In the genomic region with DNA sequence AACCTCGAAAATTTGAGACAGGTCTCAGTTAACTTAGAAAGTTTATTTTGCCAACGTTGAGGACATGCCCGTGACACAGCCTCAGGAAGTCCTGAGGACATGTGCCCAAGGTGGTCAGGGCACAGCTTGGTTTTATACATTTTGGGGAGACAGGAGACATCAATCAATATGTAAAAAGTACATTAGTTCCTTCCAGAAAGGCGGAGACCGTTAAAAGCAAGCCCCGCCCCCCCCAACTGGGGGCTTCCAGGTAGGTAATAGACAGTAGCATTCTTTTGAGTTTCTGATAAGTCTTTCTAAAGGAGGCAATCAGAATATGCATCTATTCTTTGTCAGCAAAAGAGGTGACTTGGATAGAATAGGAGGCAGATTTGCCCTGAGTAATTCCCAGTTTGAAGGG, we compare ENCODE assay signal across 8 cellular contexts. TPM values are rescaled to one million over a fixed set of nuclear protein-coding genes. Genes with fewer than 3 reads are reported as not detected.
DNase-seq lines count a peak whose midpoint lies in the region; ATAC-seq and TF ChIP-seq lines count a peak whose summit lies in the region.

No MANE protein-coding gene starts in this region.

- no peaks in the 10 kb centered on the region for H3K27me3 ChIP-seq in BE2C
- H3K27me3 ChIP-seq in naive thymus-derived CD4-positive, alpha-beta T cell (ENCODE audit: control insufficient read depth in 2 of 2, insufficient read depth in 2 of 2, low read length in 2 of 2), result no peaks in the 10 kb centered on the region

- H3K4me1 ChIP-seq in BE2C, result no peaks in the 10 kb centered on the region; the same call in 1 of the 2 replicates
- peaks cover 6 to 7% of the 10 kb centered on the region in 2 donors for H3K4me1 ChIP-seq in naive thymus-derived CD4-positive, alpha-beta T cell (ENCODE audit: control insufficient read depth in 2 of 2, insufficient read depth in 2 of 2, low read length in 2 of 2)

- ATAC-seq in GM19463 (IDR thresholded peaks at IDR 0.05; ENCODE audit: unreplicated experiment), result peak; percentile 1
- ATAC-seq in naive thymus-derived CD4-positive, alpha-beta T cell, result peak; percentile 1

- CTCF ChIA-PET in naive thymus-derived CD4-positive, alpha-beta T cell (lab: Charles Lee), result interaction anchor here (1.0 to 1.5 kb wide), 5 partner anchors 9 to 22 kb away, joined by 3 to 6 read pairs (median 3); no protein-coding TSS in a partner anchor

- DNase-seq in BE2C, result no peak
- no peak for DNase-seq in coronary artery (ENCODE audit: low spot score)
- DNase-seq in naive thymus-derived CD4-positive, alpha-beta T cell, result no peak
- DNase-seq in anterior cingulate cortex (lab: John Stamatoyannopoulos, UW), result no peak
- DNase-seq in NK-92 treated with Interleukin-12 subunit alpha and Interleukin-12 subunit beta, amount 100 ng/mL, for 24 hours (lab: John Stamatoyannopoulos, UW), result no peak
- DNase-seq in NCI-H1092 (lab: John Stamatoyannopoulos, UW), result no peak

- peaks cover 3 to 28% (median 8%) of the 10 kb centered on the region in 5 donors for H3K36me3 Mint-ChIP-seq in naive thymus-derived CD4-positive, alpha-beta T cell

- H3K36me3 ChIP-seq in BE2C (no peaks in the 10 kb centered on the region), KOPT-K1 (ENCODE audit: insufficient read depth, low read length) (peaks cover 14% of the 10 kb centered on the region)
- H3K36me3 ChIP-seq in naive thymus-derived CD4-positive, alpha-beta T cell (ENCODE audit: control insufficient read depth in 2 of 3, insufficient read depth in 3 of 3, low read length in 3 of 3), result peaks cover 0 to 4% (median 0%) of the 10 kb centered on the region in 3 experiments

- peak overlapping the region; percentile 86 to 97 (median 93) for H3K27ac Mint-ChIP-seq in naive thymus-derived CD4-positive, alpha-beta T cell

- POLR2A ChIA-PET in naive thymus-derived CD4-positive, alpha-beta T cell (lab: Charles Lee), result interaction anchor here (0.5 to 1.9 kb wide), 10 partner anchors 9 to 1200 kb away, joined by 3 to 6 read pairs (median 4); a partner anchor contains a TSS

- TF ChIP-seq CTCF in BE2C (IDR thresholded peaks at IDR 0.05; ENCODE audit: low read depth, low read length) (no peak), coronary artery (IDR thresholded peaks at IDR 0.05) (no peak)

- intact Hi-C loops in naive thymus-derived CD4-positive, alpha-beta T cell (cut with micrococcal nuclease), result loop anchor here (5.0 kb wide), 2 partner anchors 1117 to 1377 kb away; no protein-coding TSS in a partner anchor

- H3K4me3 ChIP-seq in BE2C (ENCODE audit: low read depth, low read length) (peak overlapping the region; percentile 73), coronary artery (peak overlapping the region; percentile 84)
- peak overlapping the region; percentile 88 for H3K4me3 ChIP-seq in naive thymus-derived CD4-positive, alpha-beta T cell (ENCODE audit: low read length)

- H3K4me3 Mint-ChIP-seq in naive thymus-derived CD4-positive, alpha-beta T cell, result peak overlapping the region; percentile 93 to 99 (median 96)

- H3K9me3 Mint-ChIP-seq in naive thymus-derived CD4-positive, alpha-beta T cell, result peaks cover 0 to 2% (median 0%) of the 10 kb centered on the region in 11 donors

- peak overlapping the region; percentile 66 for H3K27ac ChIP-seq in KOPT-K1 (ENCODE audit: low read depth, low read length, poor library complexity, severe bottlenecking)
- peak overlapping the region; percentile 72 to 86 for H3K27ac ChIP-seq in coronary artery
- H3K27ac ChIP-seq in naive thymus-derived CD4-positive, alpha-beta T cell (ENCODE audit: low read depth, low read length), result peak overlapping the region; percentile 84

- H3K9me3 ChIP-seq in BE2C, result no peaks in the 10 kb centered on the region; the same call in 1 of the 2 replicates
- H3K9me3 ChIP-seq in KOPT-K1 (ENCODE audit: insufficient read depth, low read length, poor library complexity, severe bottlenecking), result no peaks in the 10 kb centered on the region
- H3K9me3 ChIP-seq in naive thymus-derived CD4-positive, alpha-beta T cell (ENCODE audit: control insufficient read depth in 2 of 3, low read length in 3 of 3), result no peaks in the 10 kb centered on the region

- H3K27me3 Mint-ChIP-seq in naive thymus-derived CD4-positive, alpha-beta T cell, result no peaks in the 10 kb centered on the region

- H3K4me1 Mint-ChIP-seq in naive thymus-derived CD4-positive, alpha-beta T cell, result peaks cover 28 to 61% (median 55%) of the 10 kb centered on the region in 7 donors

RNA-seq across cellular contexts. Expression of a gene that starts 0.6 kb away (rescaled TPM):
- polyA plus RNA-seq in BE2C (2012; ENCODE audit: insufficient read depth, insufficient read length, low read depth), result 14.9 TPM
- total RNA-seq in naive thymus-derived CD4-positive, alpha-beta T cell, result 10 to 100 TPM; 12.8 to 29.8 (median 20.9) TPM
- 10 to 100 TPM; 44.9 to 55.7 TPM for polyA plus RNA-seq in naive thymus-derived CD4-positive, alpha-beta T cell
